Comparison of ENCODE assay signal across 1 cellular context in genomic region chr11:34356576-34356917, GRCh38.
TF ChIP-seq lines count a peak whose summit lies in the region.

No MANE protein-coding gene starts in this region.

TF ChIP-seq in HEK293, 187 proteins besides CTCF, POLR2A, EP300 and RAD21 (continued from another document):
- no peak for TF ChIP-seq ZBTB49 (tag by site-specific recombination; IDR thresholded peaks at IDR 0.05; ENCODE audit: low read depth)
- TF ChIP-seq, protein P1, sequence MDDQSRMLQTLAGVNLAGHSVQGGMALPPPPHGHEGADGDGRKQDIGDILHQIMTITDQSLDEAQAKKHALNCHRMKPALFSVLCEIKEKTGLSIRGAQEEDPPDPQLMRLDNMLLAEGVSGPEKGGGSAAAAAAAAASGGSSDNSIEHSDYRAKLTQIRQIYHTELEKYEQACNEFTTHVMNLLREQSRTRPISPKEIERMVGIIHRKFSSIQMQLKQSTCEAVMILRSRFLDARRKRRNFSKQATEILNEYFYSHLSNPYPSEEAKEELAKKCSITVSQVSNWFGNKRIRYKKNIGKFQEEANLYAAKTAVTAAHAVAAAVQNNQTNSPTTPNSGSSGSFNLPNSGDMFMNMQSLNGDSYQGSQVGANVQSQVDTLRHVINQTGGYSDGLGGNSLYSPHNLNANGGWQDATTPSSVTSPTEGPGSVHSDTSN (CRISPR knock-in tag; IDR thresholded peaks at IDR 0.05): no peak
- 0 out of 2 replicates have a peak, but pooled peaks have one; percentile 66 for TF ChIP-seq ZNF660 (tag by site-specific recombination; IDR thresholded peaks at IDR 0.05)
- no peak for TF ChIP-seq ZFP3 (tag by site-specific recombination; IDR thresholded peaks at IDR 0.05; ENCODE audit: low read depth)
- no peak for TF ChIP-seq ZBTB21 (tag by site-specific recombination; IDR thresholded peaks at IDR 0.05)
- 0 out of 2 replicates have a peak, but pooled peaks have one; percentile 21 for TF ChIP-seq ZNF2 (tag by site-specific recombination; IDR thresholded peaks at IDR 0.05)
- TF ChIP-seq ZNF629 (tag by site-specific recombination; IDR thresholded peaks at IDR 0.05): no peak
- TF ChIP-seq ZSCAN5A (tag by site-specific recombination; IDR thresholded peaks at IDR 0.05): no peak
- peak; percentile 58 for TF ChIP-seq SP2 (tag by site-specific recombination; IDR thresholded peaks at IDR 0.05)
- TF ChIP-seq, protein P2, sequence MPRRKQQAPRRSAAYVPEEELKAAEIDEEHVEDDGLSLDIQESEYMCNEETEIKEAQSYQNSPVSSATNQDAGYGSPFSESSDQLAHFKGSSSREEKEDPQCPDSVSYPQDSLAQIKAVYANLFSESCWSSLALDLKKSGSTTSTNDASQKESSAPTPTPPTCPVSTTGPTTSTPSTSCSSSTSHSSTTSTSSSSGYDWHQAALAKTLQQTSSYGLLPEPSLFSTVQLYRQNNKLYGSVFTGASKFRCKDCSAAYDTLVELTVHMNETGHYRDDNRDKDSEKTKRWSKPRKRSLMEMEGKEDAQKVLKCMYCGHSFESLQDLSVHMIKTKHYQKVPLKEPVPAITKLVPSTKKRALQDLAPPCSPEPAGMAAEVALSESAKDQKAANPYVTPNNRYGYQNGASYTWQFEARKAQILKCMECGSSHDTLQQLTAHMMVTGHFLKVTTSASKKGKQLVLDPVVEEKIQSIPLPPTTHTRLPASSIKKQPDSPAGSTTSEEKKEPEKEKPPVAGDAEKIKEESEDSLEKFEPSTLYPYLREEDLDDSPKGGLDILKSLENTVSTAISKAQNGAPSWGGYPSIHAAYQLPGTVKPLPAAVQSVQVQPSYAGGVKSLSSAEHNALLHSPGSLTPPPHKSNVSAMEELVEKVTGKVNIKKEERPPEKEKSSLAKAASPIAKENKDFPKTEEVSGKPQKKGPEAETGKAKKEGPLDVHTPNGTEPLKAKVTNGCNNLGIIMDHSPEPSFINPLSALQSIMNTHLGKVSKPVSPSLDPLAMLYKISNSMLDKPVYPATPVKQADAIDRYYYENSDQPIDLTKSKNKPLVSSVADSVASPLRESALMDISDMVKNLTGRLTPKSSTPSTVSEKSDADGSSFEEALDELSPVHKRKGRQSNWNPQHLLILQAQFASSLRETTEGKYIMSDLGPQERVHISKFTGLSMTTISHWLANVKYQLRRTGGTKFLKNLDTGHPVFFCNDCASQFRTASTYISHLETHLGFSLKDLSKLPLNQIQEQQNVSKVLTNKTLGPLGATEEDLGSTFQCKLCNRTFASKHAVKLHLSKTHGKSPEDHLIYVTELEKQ (tag by site-specific recombination; IDR thresholded peaks at IDR 0.05; ENCODE audit: borderline replicate concordance): no peak
- TF ChIP-seq KLF9 (tag by site-specific recombination; IDR thresholded peaks at IDR 0.05; ENCODE audit: low read depth): no peak
- TF ChIP-seq, protein P3, sequence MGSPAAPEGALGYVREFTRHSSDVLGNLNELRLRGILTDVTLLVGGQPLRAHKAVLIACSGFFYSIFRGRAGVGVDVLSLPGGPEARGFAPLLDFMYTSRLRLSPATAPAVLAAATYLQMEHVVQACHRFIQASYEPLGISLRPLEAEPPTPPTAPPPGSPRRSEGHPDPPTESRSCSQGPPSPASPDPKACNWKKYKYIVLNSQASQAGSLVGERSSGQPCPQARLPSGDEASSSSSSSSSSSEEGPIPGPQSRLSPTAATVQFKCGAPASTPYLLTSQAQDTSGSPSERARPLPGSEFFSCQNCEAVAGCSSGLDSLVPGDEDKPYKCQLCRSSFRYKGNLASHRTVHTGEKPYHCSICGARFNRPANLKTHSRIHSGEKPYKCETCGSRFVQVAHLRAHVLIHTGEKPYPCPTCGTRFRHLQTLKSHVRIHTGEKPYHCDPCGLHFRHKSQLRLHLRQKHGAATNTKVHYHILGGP (tag by site-specific recombination; IDR thresholded peaks at IDR 0.05): no peak
